10 cellular contexts compared by ENCODE assay signal in the genomic region with DNA sequence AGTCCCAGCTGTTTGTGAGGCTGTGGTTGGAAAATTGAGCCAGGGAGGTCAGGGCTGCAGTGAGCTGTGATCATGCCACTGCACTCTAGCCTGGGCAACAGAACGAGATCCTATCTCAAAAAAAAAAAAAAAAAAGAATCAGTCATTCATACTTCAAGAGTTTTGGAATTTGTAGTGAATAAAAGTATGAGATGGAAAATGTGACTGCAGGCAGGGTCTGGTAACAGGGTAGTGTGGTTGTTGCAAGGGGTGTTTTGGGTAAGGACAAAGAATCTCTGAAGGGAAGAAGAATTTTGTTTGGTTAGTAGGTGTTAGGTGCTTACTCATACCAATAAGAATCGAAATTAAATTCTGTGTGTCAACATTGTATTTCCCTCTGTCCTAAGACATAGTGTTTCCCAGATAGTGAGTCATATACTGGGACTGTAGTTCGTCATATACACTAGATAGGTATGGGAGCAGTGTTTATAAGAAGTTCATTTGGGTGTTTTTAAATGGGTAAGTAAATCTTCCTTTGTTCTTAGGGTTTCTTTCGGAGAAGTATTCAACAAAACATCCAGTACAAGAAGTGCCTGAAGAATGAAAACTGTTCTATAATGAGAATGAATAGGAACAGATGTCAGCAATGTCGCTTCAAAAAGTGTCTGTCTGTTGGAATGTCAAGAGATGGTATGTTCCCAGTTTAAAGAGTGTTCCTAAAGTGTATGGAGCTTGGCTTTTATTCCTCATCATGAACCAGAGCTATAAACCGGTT. TPM values are rescaled to one million over a fixed set of nuclear protein-coding genes. Genes with fewer than 3 reads are reported as not detected.
DNase-seq lines count a peak whose midpoint lies in the region; ATAC-seq and TF ChIP-seq lines count a peak whose summit lies in the region.
"Had no signal": no experiment of that assay in that cellular context is flagged by ENCODE, and none has a peak within 500 bp of the region (broad histone marks: within the 10 kb centered on the region; RNA-seq: fewer than 3 reads in every experiment).

No MANE protein-coding gene starts in this region.

- POLR2A ChIA-PET in activated CD4-positive, alpha-beta T cell treated with anti-CD3 and anti-CD28 coated beads for 36 hours (lab: Charles Lee) = interaction anchor here (0.6 kb wide), 1 partner anchor 518 kb away, joined by 3 read pairs; no protein-coding TSS in a partner anchor

- peak overlapping the region; percentile 62 for H3K27ac Mint-ChIP-seq in activated CD4-positive, alpha-beta T cell treated with anti-CD3 and anti-CD28 coated beads for 36 hours
- H3K27ac Mint-ChIP-seq in T-helper 17 cell = peak overlapping the region; percentile 81
- peak overlapping the region; percentile 26 for H3K27ac Mint-ChIP-seq in stimulated activated naive B cell treated with anti-CD40 and anti-IgM and Interleukin-4, amounts not matched to agents 10 μg/mL and 1 μg/mL and 100 μg/mL, for 72 hours
- no peak overlapping the region for H3K27ac Mint-ChIP-seq in glutamatergic neuron (ENCODE audit: unreplicated experiment)

- CTCF ChIA-PET in activated CD4-positive, alpha-beta T cell treated with anti-CD3 and anti-CD28 coated beads for 36 hours (lab: Charles Lee) = interaction anchor here (2.3 kb wide), 1 partner anchor 9 kb away, joined by 6 read pairs; no protein-coding TSS in a partner anchor

- H3K9me3 Mint-ChIP-seq in activated CD4-positive, alpha-beta T cell treated with anti-CD3 and anti-CD28 coated beads for 36 hours (ENCODE audit: low read depth) = no peaks in the 10 kb centered on the region
- H3K9me3 Mint-ChIP-seq in stimulated activated naive B cell treated with anti-CD40 and anti-IgM and Interleukin-4, amounts not matched to agents 10 μg/mL and 1 μg/mL and 100 μg/mL, for 72 hours = no peaks in the 10 kb centered on the region
- H3K9me3 Mint-ChIP-seq in glutamatergic neuron (ENCODE audit: unreplicated experiment) = no peaks in the 10 kb centered on the region

- intact Hi-C loops in activated CD4-positive, alpha-beta T cell treated with anti-CD3 and anti-CD28 coated beads for 36 hours (cut with DNase I, micrococcal nuclease) = loop anchor here (1.0 to 5.0 kb wide), 3 partner anchors 13 to 45 kb away; partner anchors contain the start of genes NKIRAS1 (in 1 of the 2) and RPL15 (in 1 of the 2)

- TF ChIP-seq CTCF in fibroblast of mammary gland (conservative IDR thresholded peaks at IDR 0.05; ENCODE audit: control insufficient read depth, insufficient read depth, low read depth, low read length) = no peak
- TF ChIP-seq CTCF in glutamatergic neuron (IDR thresholded peaks at IDR 0.05; ENCODE audit: partially characterized antibody, unreplicated experiment) = no peak

- H3K4me1 Mint-ChIP-seq in activated CD4-positive, alpha-beta T cell treated with anti-CD3 and anti-CD28 coated beads for 36 hours = peaks cover 34% of the 10 kb centered on the region
- H3K4me1 Mint-ChIP-seq in T-helper 17 cell (peaks cover 36% of the 10 kb centered on the region), glutamatergic neuron (ENCODE audit: low read depth, unreplicated experiment) (no peaks in the 10 kb centered on the region)
- H3K4me1 Mint-ChIP-seq in stimulated activated naive B cell treated with anti-CD40 and anti-IgM and Interleukin-4, amounts not matched to agents 10 μg/mL and 1 μg/mL and 100 μg/mL, for 72 hours = peaks cover 6 to 10% of the 10 kb centered on the region in 2 donors

- H3K36me3 Mint-ChIP-seq in activated CD4-positive, alpha-beta T cell treated with anti-CD3 and anti-CD28 coated beads for 36 hours (ENCODE audit: low read depth) = peaks cover 32% of the 10 kb centered on the region
- H3K36me3 Mint-ChIP-seq in T-helper 17 cell (ENCODE audit: low read depth) = peaks cover 6% of the 10 kb centered on the region
- peaks cover 17 to 43% of the 10 kb centered on the region in 2 donors for H3K36me3 Mint-ChIP-seq in stimulated activated naive B cell treated with anti-CD40 and anti-IgM and Interleukin-4, amounts not matched to agents 10 μg/mL and 1 μg/mL and 100 μg/mL, for 72 hours
- H3K36me3 Mint-ChIP-seq in glutamatergic neuron (ENCODE audit: unreplicated experiment) = no peaks in the 10 kb centered on the region

- H3K9me3 ChIP-seq in T-helper 17 cell (ENCODE audit: control insufficient read depth, low read length, poor library complexity, severe bottlenecking) = no peaks in the 10 kb centered on the region
- H3K9me3 ChIP-seq: uterus had no signal

- peak; percentile 92 for ATAC-seq in activated CD4-positive, alpha-beta T cell treated with anti-CD3 and anti-CD28 coated beads for 36 hours
- ATAC-seq in T-helper 17 cell (peak; percentile 27), GM21576 (IDR thresholded peaks at IDR 0.05; ENCODE audit: unreplicated experiment) (no peak)
- ATAC-seq in stimulated activated naive B cell treated with anti-CD40 and anti-IgM and Interleukin-4, amounts not matched to agents 10 μg/mL and 1 μg/mL and 100 μg/mL, for 72 hours (replicated peaks) = peak; percentile 23 to 36

- H3K27me3 Mint-ChIP-seq in activated CD4-positive, alpha-beta T cell treated with anti-CD3 and anti-CD28 coated beads for 36 hours = no peaks in the 10 kb centered on the region
- H3K27me3 Mint-ChIP-seq in T-helper 17 cell = no peaks in the 10 kb centered on the region
- H3K27me3 Mint-ChIP-seq in stimulated activated naive B cell treated with anti-CD40 and anti-IgM and Interleukin-4, amounts not matched to agents 10 μg/mL and 1 μg/mL and 100 μg/mL, for 72 hours = no peaks in the 10 kb centered on the region
- H3K27me3 Mint-ChIP-seq in glutamatergic neuron (ENCODE audit: unreplicated experiment) = no peaks in the 10 kb centered on the region

- DNase-seq in activated CD4-positive, alpha-beta T cell treated with anti-CD3 and anti-CD28 coated beads for 36 hours = peak; percentile 44
- no peak for DNase-seq in activated CD4-positive, alpha-beta T cell treated with anti-CD3 and anti-CD28 coated beads for 1 hour
- DNase-seq in T-helper 17 cell (no peak), fibroblast of mammary gland (ENCODE audit: low read depth) (peak; percentile 94), NCI-H146 treated with DMSO at 0.1 percent for 48 hours (lab: John Stamatoyannopoulos, UW; ENCODE audit: unreplicated experiment) (no peak), glutamatergic neuron (no peak)
- DNase-seq in stimulated activated naive B cell treated with anti-CD40 and anti-IgM and Interleukin-4, amounts not matched to agents 10 μg/mL and 1 μg/mL and 100 μg/mL, for 72 hours = no peak
- DNase-seq: AML-193, uterus had no signal

- H3K4me3 Mint-ChIP-seq in activated CD4-positive, alpha-beta T cell treated with anti-CD3 and anti-CD28 coated beads for 36 hours = no peak overlapping the region
- H3K4me3 Mint-ChIP-seq in T-helper 17 cell (peak overlapping the region; percentile 33), glutamatergic neuron (ENCODE audit: unreplicated experiment) (no peak overlapping the region)
- H3K4me3 Mint-ChIP-seq in stimulated activated naive B cell treated with anti-CD40 and anti-IgM and Interleukin-4, amounts not matched to agents 10 μg/mL and 1 μg/mL and 100 μg/mL, for 72 hours = no peak overlapping the region

- H3K4me3 ChIP-seq in fibroblast of mammary gland (ENCODE audit: control insufficient read depth, low read depth, low read length) = no peak overlapping the region
- H3K4me3 ChIP-seq: uterus had no signal

RNA-seq across cellular contexts. Expression of gene NR1D2, which starts 14.2 kb away (rescaled TPM):
- total RNA-seq in activated CD4-positive, alpha-beta T cell treated with anti-CD3 and anti-CD28 coated beads for 36 hours = 1 to 10 TPM; 2.4 to 2.7 TPM
- 100 to 1,000 TPM; 132 to 171 TPM for total RNA-seq in T-helper 17 cell
- total RNA-seq in glutamatergic neuron (ENCODE audit: unreplicated experiment) = 10.1 TPM

RNA-seq across cellular contexts. Expression of gene RPL15, which starts 42.4 kb away (rescaled TPM):
- 1,000 to 10,000 TPM; 2,605 to 3,065 TPM for total RNA-seq in activated CD4-positive, alpha-beta T cell treated with anti-CD3 and anti-CD28 coated beads for 36 hours
- total RNA-seq in T-helper 17 cell = 1,000 to 10,000 TPM; 1,887 to 2,036 TPM
- total RNA-seq in glutamatergic neuron (ENCODE audit: unreplicated experiment) = 1,377 TPM

RNA-seq across cellular contexts. Expression of gene NKIRAS1, which starts 42.5 kb away (rescaled TPM):
- total RNA-seq in activated CD4-positive, alpha-beta T cell treated with anti-CD3 and anti-CD28 coated beads for 36 hours = 1 to 10 TPM; 2.8 to 3.5 TPM
- total RNA-seq in T-helper 17 cell (1 to 10 TPM; 2.6 to 2.7 TPM), glutamatergic neuron (ENCODE audit: unreplicated experiment) (12.6 TPM)

Comparison
In these comparisons a context has a peak if more than half of its experiments do, and no peak if none do; other contexts are left out.
1. DNase-seq: peak in activated CD4-positive, alpha-beta T cell treated with anti-CD3 and anti-CD28 coated beads for 36 hours (single experiment) and fibroblast of mammary gland (single experiment); none in activated CD4-positive, alpha-beta T cell treated with anti-CD3 and anti-CD28 coated beads for 1 hour (single experiment), T-helper 17 cell (0 of 3), stimulated activated naive B cell treated with anti-CD40 and anti-IgM and Interleukin-4, amounts not matched to agents 10 μg/mL and 1 μg/mL and 100 μg/mL, for 72 hours (single experiment), NCI-H146 treated with DMSO at 0.1 percent for 48 hours (single experiment) and glutamatergic neuron (single experiment).
2. RNA of gene NR1D2, which starts 14.2 kb away (total RNA-seq): 132 to 171 TPM in T-helper 17 cell; 10.1 TPM in glutamatergic neuron (single experiment) and 2.4 to 2.7 TPM in activated CD4-positive, alpha-beta T cell treated with anti-CD3 and anti-CD28 coated beads for 36 hours; every median in the first group is over 10 times any median in the second.